In the genomic region with DNA sequence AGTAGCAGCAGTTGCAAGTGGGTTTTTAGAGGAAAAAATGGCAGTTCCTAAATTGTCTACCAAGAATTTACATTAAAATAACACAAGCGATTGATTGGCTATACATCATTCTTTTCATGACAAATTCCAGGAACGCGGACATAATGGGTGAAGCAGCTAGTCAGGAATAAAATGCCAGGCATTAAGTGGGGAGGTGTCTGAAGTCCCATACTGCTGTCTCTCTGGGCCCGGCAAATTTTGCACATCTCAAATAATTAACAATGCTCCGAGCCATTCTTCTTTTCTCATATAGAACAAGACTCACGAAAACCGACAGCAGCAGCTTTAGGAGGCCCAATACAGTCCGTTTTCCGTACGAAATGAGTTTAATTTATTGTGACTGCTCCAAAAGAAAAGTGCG, we compare ENCODE assay signal across 8 cellular contexts. TPM values are rescaled to one million over a fixed set of nuclear protein-coding genes. Genes with fewer than 3 reads are reported as not detected.
A peak's percentile ranks its signal among the peaks of the same experiment; 100 is the strongest.
DNase-seq lines count a peak whose midpoint lies in the region; ATAC-seq and TF ChIP-seq lines count a peak whose summit lies in the region.

No MANE protein-coding gene starts in this region.

- H3K27me3 Mint-ChIP-seq in activated CD4-positive, alpha-beta T cell treated with anti-CD3 and anti-CD28 coated beads, Interleukin-2, amount 10 ng/mL, durations not matched to agents 24 days and 14 days: no peaks in the 10 kb centered on the region
- no peaks in the 10 kb centered on the region for H3K27me3 Mint-ChIP-seq in activated naive CD8-positive, alpha-beta T cell treated with anti-CD3 and anti-CD28 coated beads, Interleukin-2, amount 50 U/mL, for 24 hours

- no peaks in the 10 kb centered on the region for H3K9me3 ChIP-seq in thoracic aorta

- H3K27ac ChIP-seq in layer of hippocampus (ENCODE audit: low read depth, low read length) (peak overlapping the region; percentile 91), thoracic aorta (peak overlapping the region; percentile 96 to 98)

- peak overlapping the region; percentile 96 for H3K4me3 Mint-ChIP-seq in activated CD4-positive, alpha-beta T cell treated with anti-CD3 and anti-CD28 coated beads, Interleukin-2, amount 10 ng/mL, durations not matched to agents 24 days and 14 days
- peak overlapping the region; percentile 97 for H3K4me3 Mint-ChIP-seq in activated naive CD8-positive, alpha-beta T cell treated with anti-CD3 and anti-CD28 coated beads, Interleukin-2, amount 50 U/mL, for 24 hours

- peaks cover 4% of the 10 kb centered on the region for H3K36me3 ChIP-seq in thoracic aorta

- H3K4me3 ChIP-seq in thoracic aorta: peak overlapping the region; percentile 95

- H3K9me3 Mint-ChIP-seq in activated CD4-positive, alpha-beta T cell treated with anti-CD3 and anti-CD28 coated beads, Interleukin-2, amount 10 ng/mL, durations not matched to agents 24 days and 14 days: no peaks in the 10 kb centered on the region
- no peaks in the 10 kb centered on the region for H3K9me3 Mint-ChIP-seq in activated naive CD8-positive, alpha-beta T cell treated with anti-CD3 and anti-CD28 coated beads, Interleukin-2, amount 50 U/mL, for 24 hours

- ATAC-seq in activated naive CD8-positive, alpha-beta T cell treated with anti-CD3 and anti-CD28 coated beads, Interleukin-2, amount 50 U/mL, for 24 hours: no peak
- ATAC-seq in thoracic aorta (ENCODE audit: insufficient number of reproducible peaks, low FRiP score, low read depth): no peak

- H3K4me1 ChIP-seq in thoracic aorta (ENCODE audit: control insufficient read depth in 1 of 2, low read depth in 2 of 2): peaks cover 31 to 50% of the 10 kb centered on the region in 2 donors

- intact Hi-C loops in activated CD4-positive, alpha-beta T cell treated with anti-CD3 and anti-CD28 coated beads, Interleukin-2, amount 10 ng/mL, durations not matched to agents 24 days and 14 days (cut with micrococcal nuclease): loop anchor here (1.0 to 5.0 kb wide), 7 partner anchors 15 to 611 kb away; a partner anchor contains a TSS

- no peaks in the 10 kb centered on the region for H3K27me3 ChIP-seq in layer of hippocampus (ENCODE audit: control insufficient read depth, insufficient read depth, low read length)
- H3K27me3 ChIP-seq in thoracic aorta (replicated peaks; ENCODE audit: insufficient read depth): no peaks in the 10 kb centered on the region

- H3K36me3 Mint-ChIP-seq in activated CD4-positive, alpha-beta T cell treated with anti-CD3 and anti-CD28 coated beads, Interleukin-2, amount 10 ng/mL, durations not matched to agents 24 days and 14 days (ENCODE audit: low read depth): peaks cover 68% of the 10 kb centered on the region
- H3K36me3 Mint-ChIP-seq in activated naive CD8-positive, alpha-beta T cell treated with anti-CD3 and anti-CD28 coated beads, Interleukin-2, amount 50 U/mL, for 24 hours (ENCODE audit: low read depth): peaks cover 53% of the 10 kb centered on the region

- DNase-seq in activated CD4-positive, alpha-beta T cell treated with anti-CD3 and anti-CD28 coated beads, Interleukin-2, amount 10 ng/mL, durations not matched to agents 24 days and 14 days: no peak
- DNase-seq in activated CD4-positive, alpha-beta T cell treated with anti-CD3 and anti-CD28 coated beads, Interleukin-2, amount 50 U/mL, for 48 hours: no peak
- no peak for DNase-seq in activated naive CD8-positive, alpha-beta T cell treated with anti-CD3 and anti-CD28 coated beads, Interleukin-2, amount 50 U/mL, for 24 hours
- no peak for DNase-seq in thoracic aorta (ENCODE audit: low spot score)
- no peak for DNase-seq in NCI-H1694 (lab: John Stamatoyannopoulos, UW)
- DNase-seq in effector CD4-positive, alpha-beta T cell: no peak
- DNase-seq in NOMO-1 treated with DMSO at 0.1 percent for 48 hours (lab: John Stamatoyannopoulos, UW; ENCODE audit: unreplicated experiment): no peak

- H3K27ac Mint-ChIP-seq in activated CD4-positive, alpha-beta T cell treated with anti-CD3 and anti-CD28 coated beads, Interleukin-2, amount 10 ng/mL, durations not matched to agents 24 days and 14 days: peak overlapping the region; percentile 96
- H3K27ac Mint-ChIP-seq in activated naive CD8-positive, alpha-beta T cell treated with anti-CD3 and anti-CD28 coated beads, Interleukin-2, amount 50 U/mL, for 24 hours: peak overlapping the region; percentile 98

- TF ChIP-seq CTCF in thoracic aorta (IDR thresholded peaks at IDR 0.05): no peak

- peaks cover 34% of the 10 kb centered on the region for H3K4me1 Mint-ChIP-seq in activated CD4-positive, alpha-beta T cell treated with anti-CD3 and anti-CD28 coated beads, Interleukin-2, amount 10 ng/mL, durations not matched to agents 24 days and 14 days
- H3K4me1 Mint-ChIP-seq in activated naive CD8-positive, alpha-beta T cell treated with anti-CD3 and anti-CD28 coated beads, Interleukin-2, amount 50 U/mL, for 24 hours: peaks cover 51% of the 10 kb centered on the region

RNA-seq across cellular contexts. Expression of a gene that starts 0.7 kb away (rescaled TPM):
- 221 and 229 TPM in 2 replicates for total RNA-seq in activated CD4-positive, alpha-beta T cell treated with anti-CD3 and anti-CD28 coated beads, Interleukin-2, amount 10 ng/mL, durations not matched to agents 24 days and 14 days
- total RNA-seq in thoracic aorta: 100 to 1,000 TPM; 120 to 180 TPM

RNA-seq across cellular contexts. Expression of a gene that starts 0.9 kb away (rescaled TPM):
- total RNA-seq in activated CD4-positive, alpha-beta T cell treated with anti-CD3 and anti-CD28 coated beads, Interleukin-2, amount 10 ng/mL, durations not matched to agents 24 days and 14 days: 45.6 and 48.5 TPM in 2 replicates
- total RNA-seq in thoracic aorta: 10 to 100 TPM; 24.0 to 45.9 TPM

RNA-seq across cellular contexts. Expression of a gene that starts 15.3 kb away (rescaled TPM):
- 12.3 and 12.5 TPM in 2 replicates for total RNA-seq in activated CD4-positive, alpha-beta T cell treated with anti-CD3 and anti-CD28 coated beads, Interleukin-2, amount 10 ng/mL, durations not matched to agents 24 days and 14 days
- total RNA-seq in thoracic aorta: 1 to 10 TPM; 8.6 to 9.1 TPM

RNA-seq across cellular contexts. Expression of a gene that starts 21.0 kb away (rescaled TPM):
- total RNA-seq in activated CD4-positive, alpha-beta T cell treated with anti-CD3 and anti-CD28 coated beads, Interleukin-2, amount 10 ng/mL, durations not matched to agents 24 days and 14 days: 47.7 and 50.4 TPM in 2 replicates
- 10 to 100 TPM in 1 of 2 donors, 1 to 10 TPM in 1; 4.1 to 21.9 TPM for total RNA-seq in thoracic aorta

RNA-seq across cellular contexts. Expression of a gene that starts 33.5 kb away (rescaled TPM):
- total RNA-seq in activated CD4-positive, alpha-beta T cell treated with anti-CD3 and anti-CD28 coated beads, Interleukin-2, amount 10 ng/mL, durations not matched to agents 24 days and 14 days: 1,960 and 2,033 TPM in 2 replicates
- 1,000 to 10,000 TPM; 2,433 to 4,116 TPM for total RNA-seq in thoracic aorta
